Comparison of ENCODE assay signal across 1 cellular context in the genomic region with DNA sequence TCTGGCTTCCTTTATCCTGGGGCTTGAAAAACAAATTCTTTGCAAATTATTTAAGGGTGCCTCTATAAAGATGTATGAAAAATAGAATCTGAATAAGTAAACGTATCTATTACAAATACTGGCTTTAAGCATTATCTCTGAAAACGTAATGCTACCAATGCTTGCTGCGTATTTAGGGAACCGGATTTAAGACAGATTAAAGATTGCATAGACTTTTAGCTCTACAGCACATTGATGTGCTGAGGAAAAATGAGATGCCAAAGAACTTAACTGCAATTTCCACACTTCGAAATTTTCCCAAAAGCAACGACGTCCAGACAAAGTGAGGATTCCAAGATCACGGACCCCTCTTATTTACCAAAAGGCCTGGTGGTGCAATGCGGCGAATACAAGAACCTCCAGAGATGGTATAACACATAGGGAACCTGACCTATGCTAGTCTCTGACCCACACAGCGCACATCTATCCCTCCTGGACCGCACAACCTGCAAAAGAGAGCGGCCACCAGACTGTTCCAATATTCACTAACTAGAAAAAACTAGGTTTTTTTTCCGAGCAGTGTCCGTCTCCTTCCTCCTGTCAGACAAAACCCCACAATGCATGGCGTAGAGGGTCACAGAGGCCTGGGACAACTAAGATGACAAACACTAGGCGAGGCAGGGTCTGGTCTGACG.
TF ChIP-seq lines count a peak whose summit lies in the region.

No MANE protein-coding gene starts in this region.

TF ChIP-seq in SK-N-SH, 30 proteins besides CTCF, POLR2A, EP300 and RAD21 (continued from another document):
- TF ChIP-seq FOSL2 (IDR thresholded peaks at IDR 0.05; ENCODE audit: borderline replicate concordance, low read depth): no peak
